7 cellular contexts compared by ENCODE assay signal in genomic region chr12:55816876-55817351, GRCh38. TPM values are rescaled to one million over a fixed set of nuclear protein-coding genes. Genes with fewer than 3 reads are reported as not detected.
A peak's percentile ranks its signal among the peaks of the same experiment; 100 is the strongest.
DNase-seq lines count a peak whose midpoint lies in the region; ATAC-seq, FAIRE-seq and TF ChIP-seq lines count a peak whose summit lies in the region.
"Had no signal": no experiment of that assay in that cellular context is flagged by ENCODE, and none has a peak within 500 bp of the region (broad histone marks: within the 10 kb centered on the region; RNA-seq: fewer than 3 reads in every experiment).

No MANE protein-coding gene starts in this region.

- H3K4me2 ChIP-seq in GM23338 (peak overlapping the region; percentile 80), GM12878 (ENCODE audit: control insufficient read depth, insufficient read depth) (peak overlapping the region; percentile 69), neural progenitor cell (peak overlapping the region; percentile 87)

- no peak for TF ChIP-seq EP300 in GM12878 (IDR thresholded peaks at IDR 0.05; ENCODE audit: borderline replicate concordance in 1 of 2, control insufficient read depth in 1 of 2, low read depth in 2 of 2, low read length in 2 of 2)

- CTCF ChIA-PET in GM12878 (lab: Yijun Ruan, JAX) (interaction anchor here (0.8 to 7.2 kb wide), 16 partner anchors 8 to 288 kb away, joined by 3 to 89 read pairs (median 6); partner anchors contain the start of genes DNAJC14, PA2G4 and SUOX), T-cell (lab: Charles Lee) (interaction anchor here (0.6 to 4.4 kb wide), 16 partner anchors 10 to 1492 kb away, joined by 3 to 62 read pairs (median 6); partner anchors contain the start of genes COPZ1 (in 1 of the 2), DNAJC14 (in 1 of the 2), ESYT1 (in 1 of the 2) and PA2G4 (in 1 of the 2))

- no peak overlapping the region for H3K27ac Mint-ChIP-seq in GM23338
- no peak overlapping the region for H3K27ac Mint-ChIP-seq in neural progenitor cell
- H3K27ac Mint-ChIP-seq in T-cell: no peak overlapping the region
- no peak overlapping the region for H3K27ac Mint-ChIP-seq in nephron progenitor cell
- H3K27ac Mint-ChIP-seq: memory B cell had no signal

- BruUV-seq in GM12878 (replicated peaks; lab: Mats Ljungman, UMichigan): TSS peak; percentile 80

- H3K9ac ChIP-seq in GM12878 (ENCODE audit: control insufficient read depth, insufficient read depth, low read length) (peak overlapping the region; percentile 86), neural progenitor cell (peak overlapping the region; percentile 94)

- no peak for TF ChIP-seq POLR2A in GM12878 (IDR thresholded peaks at IDR 0.05; ENCODE audit: low read depth, low read length)

- no peaks in the 10 kb centered on the region for H3K9me2 ChIP-seq in GM23338 (ENCODE audit: insufficient read depth)

- ATAC-seq in GM23338 (0 out of 3 replicates have a peak, but pooled peaks have one; percentile 2), GM12878 (no peak), T-cell (replicated peaks in 1 of 4) (no peak)

- FAIRE-seq in GM12878 (lab: Jason Lieb, UNC): no peak

- POLR2A ChIA-PET in GM12878 (lab: Charles Lee) (interaction anchor here (0.6 to 6.5 kb wide), 14 partner anchors 12 to 160 kb away, joined by 3 to 103 read pairs (median 6); partner anchors contain the start of genes CD63, DGKA, DNAJC14 and RAB5B), T-cell (lab: Charles Lee) (interaction anchor here (0.6 to 3.1 kb wide), 11 partner anchors 11 to 873 kb away, joined by 3 to 84 read pairs (median 6); partner anchors contain the start of genes DNAJC14 (in 2 of the 2) and RAB5B (in 2 of the 2))

- SMC1A ChIA-PET in GM12878 (lab: Charles Lee; ENCODE audit: uncharacterized antibody, unreplicated experiment): interaction anchor here (0.9 to 6.4 kb wide), 25 partner anchors 10 to 288 kb away, joined by 3 to 41 read pairs (median 4); partner anchors contain the start of genes DNAJC14, GDF11, PYM1 and RAB5B

- H3K36me3 ChIP-seq in GM23338 (ENCODE audit: insufficient read depth) (peaks cover 22% of the 10 kb centered on the region), GM12878 (ENCODE audit: control insufficient read depth in 2 of 2, insufficient read depth in 2 of 2, low read length in 1 of 2) (peaks cover 5 to 23% of the 10 kb centered on the region in 2 experiments), neural progenitor cell (peaks cover 9% of the 10 kb centered on the region)

- H3K4me3 Mint-ChIP-seq in GM23338: no peak overlapping the region
- H3K4me3 Mint-ChIP-seq in neural progenitor cell: no peak overlapping the region
- no peak overlapping the region for H3K4me3 Mint-ChIP-seq in T-cell
- no peak overlapping the region for H3K4me3 Mint-ChIP-seq in nephron progenitor cell

- no peaks in the 10 kb centered on the region for H3K9me3 ChIP-seq in GM12878 (replicated peaks; ENCODE audit: control insufficient read depth, insufficient read depth, low read length)
- H3K9me3 ChIP-seq in neural progenitor cell (ENCODE audit: low read depth): no peaks in the 10 kb centered on the region

- H3K9me3 Mint-ChIP-seq in GM23338 (no peaks in the 10 kb centered on the region), neural progenitor cell (no peaks in the 10 kb centered on the region), T-cell (no peaks in the 10 kb centered on the region), nephron progenitor cell (no peaks in the 10 kb centered on the region)
- H3K9me3 Mint-ChIP-seq: memory B cell had no signal

- peaks cover 37% of the 10 kb centered on the region for H4K20me1 ChIP-seq in GM23338 (replicated peaks; ENCODE audit: insufficient read depth)
- no peaks in the 10 kb centered on the region for H4K20me1 ChIP-seq in GM12878 (ENCODE audit: control insufficient read depth, insufficient read depth)
- peaks cover 57% of the 10 kb centered on the region for H4K20me1 ChIP-seq in neural progenitor cell (ENCODE audit: low read depth)

- TF ChIP-seq CTCF in GM23338 (conservative IDR thresholded peaks at IDR 0.05; ENCODE audit: low read depth in 2 of 2) (no peak), GM12878 (IDR thresholded peaks at IDR 0.05 in 2 of 3, conservative IDR thresholded peaks at IDR 0.05 in 1 of 3; ENCODE audit: control insufficient read depth in 2 of 3, extremely low read depth in 1 of 3, insufficient read depth in 1 of 3, low read depth in 3 of 3, low read length in 3 of 3) (no peak), neural progenitor cell (IDR thresholded peaks at IDR 0.05) (no peak), nephron progenitor cell (IDR thresholded peaks at IDR 0.05) (no peak)

- DNase-seq in GM23338 (ENCODE audit: low spot score) (peak; percentile 40), GM12878 (ENCODE audit: low read depth, low spot score) (no peak), neural progenitor cell (ENCODE audit: low spot score) (peak; percentile 31), T-cell (no peak), nephron progenitor cell (no peak)
- no peak for DNase-seq in activated CD4-positive, CD25-positive, alpha-beta regulatory T cell treated with anti-CD3 and anti-CD28 coated beads, Interleukin-2, amount 50 U/mL, for 72 hours

- H3K4me1 Mint-ChIP-seq in GM23338 (peaks cover 35% of the 10 kb centered on the region), neural progenitor cell (peaks cover 21% of the 10 kb centered on the region), T-cell (peaks cover 45 to 57% (median 57%) of the 10 kb centered on the region in 3 donors), nephron progenitor cell (peaks cover 45% of the 10 kb centered on the region)

- peaks cover 72% of the 10 kb centered on the region for H3K79me2 ChIP-seq in GM23338 (replicated peaks; ENCODE audit: insufficient read depth)
- H3K79me2 ChIP-seq in GM12878 (ENCODE audit: control insufficient read depth, insufficient read depth, low read length): peaks cover 65% of the 10 kb centered on the region
- H3K79me2 ChIP-seq in neural progenitor cell (ENCODE audit: low read depth): peaks cover 76% of the 10 kb centered on the region

- peaks cover 1% of the 10 kb centered on the region for H3K27me3 Mint-ChIP-seq in GM23338 (ENCODE audit: insufficient read depth, low read depth, poor library complexity)
- no peaks in the 10 kb centered on the region for H3K27me3 Mint-ChIP-seq in neural progenitor cell (ENCODE audit: insufficient read depth, low read depth)
- H3K27me3 Mint-ChIP-seq in T-cell: no peaks in the 10 kb centered on the region
- H3K27me3 Mint-ChIP-seq in nephron progenitor cell (ENCODE audit: low read depth, poor library complexity): no peaks in the 10 kb centered on the region
- H3K27me3 Mint-ChIP-seq: memory B cell had no signal

- H3F3A ChIP-seq in GM23338 (replicated peaks; ENCODE audit: low read depth): peaks cover 23% of the 10 kb centered on the region; the same call in 1 of the 2 replicates
- H3F3A ChIP-seq in neural progenitor cell (ENCODE audit: low read depth): peaks cover 30% of the 10 kb centered on the region

- no peak for TF ChIP-seq RAD21 in GM12878 (IDR thresholded peaks at IDR 0.05; ENCODE audit: insufficient read depth, low read depth, low read length)

- peaks cover 50% of the 10 kb centered on the region for H3K4me1 ChIP-seq in GM23338 (ENCODE audit: insufficient read depth)
- peaks cover 10% of the 10 kb centered on the region; the same call in 1 of the 2 replicates for H3K4me1 ChIP-seq in GM12878 (ENCODE audit: control insufficient read depth, insufficient read depth, low read length)
- H3K4me1 ChIP-seq in neural progenitor cell: peaks cover 14% of the 10 kb centered on the region

- H3K27ac ChIP-seq in GM23338 (ENCODE audit: low read depth) (peak overlapping the region; percentile 64), GM12878 (ENCODE audit: control insufficient read depth, insufficient read depth) (peak overlapping the region; percentile 92), neural progenitor cell (peak overlapping the region; percentile 68)

- H3K4me3 ChIP-seq in GM23338 (peak overlapping the region; percentile 77), GM12878 (peak overlapping the region; percentile 85), neural progenitor cell (peak overlapping the region; percentile 90)

- H3K27me3 ChIP-seq in GM23338 (ENCODE audit: insufficient read depth) (no peaks in the 10 kb centered on the region), GM12878 (replicated peaks in 1 of 2; ENCODE audit: control insufficient read depth in 2 of 2, insufficient read depth in 2 of 2, low read length in 1 of 2) (no peaks in the 10 kb centered on the region), neural progenitor cell (no peaks in the 10 kb centered on the region)

- RAD21 ChIA-PET in GM12878 (lab: Charles Lee; ENCODE audit: unreplicated experiment): interaction anchor here (1.0 to 4.2 kb wide), 18 partner anchors 10 to 1641 kb away, joined by 3 to 36 read pairs (median 6); partner anchors contain the start of genes DGKA, DNAJC14, GDF11 and RAB5B

- intact Hi-C loops in GM12878 (cut with micrococcal nuclease; ENCODE audit: unreplicated experiment): loop anchor here (2.0 kb wide), 2 partner anchors 78 to 110 kb away; partner anchors contain the start of gene PYM1

- H2AFZ ChIP-seq in GM23338 (no peak overlapping the region), GM12878 (ENCODE audit: control insufficient read depth, low read depth, low read length) (peak overlapping the region; percentile 97), neural progenitor cell (replicated peaks) (peak overlapping the region; percentile 87)

- in situ Hi-C loops in GM12878 (cut with MboI): no loop called here

- 0% methylated on average over 14 of the region's 14 CpGs for WGBS in GM12878 (ENCODE audit: insufficient coverage, insufficient replicate concordance, low lambda C conversion rate, missing lambda C conversion rate)

- H3K36me3 Mint-ChIP-seq in GM23338 (ENCODE audit: low read depth) (peaks cover 41% of the 10 kb centered on the region), neural progenitor cell (peaks cover 22% of the 10 kb centered on the region), T-cell (peaks cover 21% of the 10 kb centered on the region), nephron progenitor cell (ENCODE audit: low read depth) (peaks cover 35% of the 10 kb centered on the region)

RNA-seq across cellular contexts. Expression of gene SARNP, which starts 0.6 kb away (rescaled TPM):
- total RNA-seq in GM23338 (2014; rRNA removed; shearing (Covaris generic)): 96.0 and 115 TPM in 2 replicates
- 291 and 313 TPM in 2 replicates for polyA plus RNA-seq in GM23338 (2016; fragmentation: Nextera tagmentation; extraction: Ambion mirVana)
- 55.7 and 56.6 TPM in 2 replicates for total RNA-seq in GM12878 (2013; cell fraction: nucleolus; rRNA removed)
- total RNA-seq in GM12878 (2014; rRNA removed): 79.9 and 105 TPM in 2 replicates
- 168 and 173 TPM in 2 replicates for total RNA-seq in GM12878 (2014; rRNA removed; fragmentation: Illumina TruSeq; extraction: Trizol)
- total RNA-seq in GM12878 (2021): 77.6 and 88.0 TPM in 2 replicates
- polyA plus RNA-seq in GM12878 (2011; ENCODE audit: low read depth): 67.8 TPM
- polyA plus RNA-seq in GM12878 (2011; rRNA removed): 172 and 221 TPM in 2 replicates
- 82.3 and 99.2 TPM in 2 replicates for polyA plus RNA-seq in GM12878 (2011; cell fraction: cytosol; rRNA removed)
- polyA plus RNA-seq in GM12878 (2011; cell fraction: nucleus; rRNA removed): 69.4 and 73.8 TPM in 2 replicates
- polyA plus RNA-seq in GM12878 (2012): 94.7 and 111 TPM in 2 replicates
- 222 and 297 TPM in 2 replicates for polyA plus RNA-seq in GM12878 (2014; fragmentation: Illumina TruSeq; extraction: Trizol)
- 100 to 1,000 TPM; 419 to 445 TPM for polyA plus RNA-seq in GM12878 (2014; fragmentation: Nextera tagmentation; extraction: Ambion mirVana)
- 113 and 170 TPM in 2 replicates for polyA plus RNA-seq in GM12878 (2014; rRNA removed)
- polyA plus RNA-seq in GM12878 (2016; fragmentation: Nextera tagmentation; extraction: Ambion mirVana): 100 to 1,000 TPM; 204 to 205 TPM
- 37.2 and 52.1 TPM in 2 replicates for polyA minus RNA-seq in GM12878 (2011; rRNA and poly(A)+ RNA removed)
- polyA minus RNA-seq in GM12878 (2011; cell fraction: cytosol; rRNA and poly(A)+ RNA removed): 12.4 and 20.5 TPM in 2 replicates
- 16.7 and 25.6 TPM in 2 replicates for polyA minus RNA-seq in GM12878 (2011; cell fraction: nucleus; rRNA and poly(A)+ RNA removed)
- 166 and 266 TPM in 2 replicates for total RNA-seq in neural progenitor cell (ENCODE audit: low replicate concordance)
- 10 to 100 TPM; 36.9 to 50.3 (median 46.8) TPM for total RNA-seq in T-cell

RNA-seq across cellular contexts. Expression of gene ORMDL2, which starts 0.9 kb away (rescaled TPM):
- 12.4 and 18.0 TPM in 2 replicates for total RNA-seq in GM23338 (2014; rRNA removed; shearing (Covaris generic))
- polyA plus RNA-seq in GM23338 (2016; fragmentation: Nextera tagmentation; extraction: Ambion mirVana): 55.1 and 58.7 TPM in 2 replicates
- total RNA-seq in GM12878 (2013; cell fraction: nucleolus; rRNA removed): 16.9 and 18.8 TPM in 2 replicates
- total RNA-seq in GM12878 (2014; rRNA removed): 26.0 and 33.5 TPM in 2 replicates
- total RNA-seq in GM12878 (2014; rRNA removed; fragmentation: Illumina TruSeq; extraction: Trizol): 24.2 and 29.1 TPM in 2 replicates
- 33.7 and 37.6 TPM in 2 replicates for total RNA-seq in GM12878 (2021)
- 53.0 TPM for polyA plus RNA-seq in GM12878 (2011; ENCODE audit: low read depth)
- polyA plus RNA-seq in GM12878 (2011; rRNA removed): 13.8 and 15.0 TPM in 2 replicates
- polyA plus RNA-seq in GM12878 (2011; cell fraction: cytosol; rRNA removed): 17.5 and 20.8 TPM in 2 replicates
- polyA plus RNA-seq in GM12878 (2011; cell fraction: nucleus; rRNA removed): 7.4 and 9.5 TPM in 2 replicates
- 31.1 and 39.4 TPM in 2 replicates for polyA plus RNA-seq in GM12878 (2012)
- 34.1 and 44.2 TPM in 2 replicates for polyA plus RNA-seq in GM12878 (2014; fragmentation: Illumina TruSeq; extraction: Trizol)
- polyA plus RNA-seq in GM12878 (2014; fragmentation: Nextera tagmentation; extraction: Ambion mirVana): 100 to 1,000 TPM; 123 to 135 TPM
- 24.3 and 27.5 TPM in 2 replicates for polyA plus RNA-seq in GM12878 (2014; rRNA removed)
- polyA plus RNA-seq in GM12878 (2016; fragmentation: Nextera tagmentation; extraction: Ambion mirVana): 10 to 100 TPM; 86.9 to 96.0 TPM
- polyA minus RNA-seq in GM12878 (2011; rRNA and poly(A)+ RNA removed): 19.4 and 32.5 TPM in 2 replicates
- 8.0 and 11.1 TPM in 2 replicates for polyA minus RNA-seq in GM12878 (2011; cell fraction: cytosol; rRNA and poly(A)+ RNA removed)
- polyA minus RNA-seq in GM12878 (2011; cell fraction: nucleus; rRNA and poly(A)+ RNA removed): 13.8 and 14.9 TPM in 2 replicates
- 12.5 and 16.0 TPM in 2 replicates for total RNA-seq in neural progenitor cell (ENCODE audit: low replicate concordance)
- 10 to 100 TPM; 19.0 to 46.8 (median 41.6) TPM for total RNA-seq in T-cell

RNA-seq across cellular contexts. Expression of gene DNAJC14, which starts 12.5 kb away (rescaled TPM):
- 28.9 and 35.1 TPM in 2 replicates for total RNA-seq in GM23338 (2014; rRNA removed; shearing (Covaris generic))
- 8.9 and 9.7 TPM in 2 replicates for polyA plus RNA-seq in GM23338 (2016; fragmentation: Nextera tagmentation; extraction: Ambion mirVana)
- 37.3 and 47.3 TPM in 2 replicates for total RNA-seq in GM12878 (2013; cell fraction: nucleolus; rRNA removed)
- 36.5 and 40.4 TPM in 2 replicates for total RNA-seq in GM12878 (2014; rRNA removed)
- total RNA-seq in GM12878 (2014; rRNA removed; fragmentation: Illumina TruSeq; extraction: Trizol): 33.9 and 35.4 TPM in 2 replicates
- total RNA-seq in GM12878 (2021): 30.9 and 31.2 TPM in 2 replicates
- polyA plus RNA-seq in GM12878 (2011; ENCODE audit: low read depth): 13.8 TPM
- polyA plus RNA-seq in GM12878 (2011; rRNA removed): 19.6 and 22.1 TPM in 2 replicates
- polyA plus RNA-seq in GM12878 (2011; cell fraction: cytosol; rRNA removed): 19.6 and 31.7 TPM in 2 replicates
- polyA plus RNA-seq in GM12878 (2011; cell fraction: nucleus; rRNA removed): 9.0 and 15.2 TPM in 2 replicates
- 19.0 and 21.5 TPM in 2 replicates for polyA plus RNA-seq in GM12878 (2012)
- 32.0 and 37.3 TPM in 2 replicates for polyA plus RNA-seq in GM12878 (2014; fragmentation: Illumina TruSeq; extraction: Trizol)
- polyA plus RNA-seq in GM12878 (2014; fragmentation: Nextera tagmentation; extraction: Ambion mirVana): 1 to 10 TPM; 5.7 to 8.7 TPM
- 19.0 and 21.9 TPM in 2 replicates for polyA plus RNA-seq in GM12878 (2014; rRNA removed)
- 10 to 100 TPM; 21.4 to 22.3 TPM for polyA plus RNA-seq in GM12878 (2016; fragmentation: Nextera tagmentation; extraction: Ambion mirVana)
- 17.7 and 18.5 TPM in 2 replicates for polyA minus RNA-seq in GM12878 (2011; rRNA and poly(A)+ RNA removed)
- polyA minus RNA-seq in GM12878 (2011; cell fraction: cytosol; rRNA and poly(A)+ RNA removed): 11.5 and 17.0 TPM in 2 replicates
- 7.7 and 12.7 TPM in 2 replicates for polyA minus RNA-seq in GM12878 (2011; cell fraction: nucleus; rRNA and poly(A)+ RNA removed)
- total RNA-seq in neural progenitor cell (ENCODE audit: low replicate concordance): 29.9 and 39.9 TPM in 2 replicates
- total RNA-seq in T-cell: 10 to 100 TPM; 21.5 to 34.5 (median 30.7) TPM

RNA-seq across cellular contexts. Expression of gene MMP19, which starts 25.8 kb away (rescaled TPM):
- total RNA-seq in GM23338 (2014; rRNA removed; shearing (Covaris generic)): 0.08 and 1.4 TPM in 2 replicates
- 0.17 and 1.5 TPM in 2 replicates for polyA plus RNA-seq in GM23338 (2016; fragmentation: Nextera tagmentation; extraction: Ambion mirVana)
- not detected in 2 replicates for total RNA-seq in GM12878 (2013; cell fraction: nucleolus; rRNA removed)
- not detected in 2 replicates for total RNA-seq in GM12878 (2014; rRNA removed)
- not detected in 2 replicates for total RNA-seq in GM12878 (2014; rRNA removed; fragmentation: Illumina TruSeq; extraction: Trizol)
- not detected in 2 replicates for total RNA-seq in GM12878 (2021)
- polyA plus RNA-seq in GM12878 (2011; ENCODE audit: low read depth): not detected
- not detected in 2 replicates for polyA plus RNA-seq in GM12878 (2011; rRNA removed)
- polyA plus RNA-seq in GM12878 (2011; cell fraction: cytosol; rRNA removed): 0.03 TPM in 1 of 2 replicates, not detected in the other
- 0.06 TPM in 1 of 2 replicates, not detected in the other for polyA plus RNA-seq in GM12878 (2011; cell fraction: nucleus; rRNA removed)
- polyA plus RNA-seq in GM12878 (2012): 0.09 and 0.15 TPM in 2 replicates
- not detected in 2 replicates for polyA plus RNA-seq in GM12878 (2014; fragmentation: Illumina TruSeq; extraction: Trizol)
- polyA plus RNA-seq in GM12878 (2014; fragmentation: Nextera tagmentation; extraction: Ambion mirVana): under 1 TPM; 0.03 to 0.04 TPM
- polyA plus RNA-seq in GM12878 (2014; rRNA removed): 0.04 TPM in 1 of 2 replicates, not detected in the other
- not detected for polyA plus RNA-seq in GM12878 (2016; fragmentation: Nextera tagmentation; extraction: Ambion mirVana)
- not detected in 2 replicates for polyA minus RNA-seq in GM12878 (2011; rRNA and poly(A)+ RNA removed)
- polyA minus RNA-seq in GM12878 (2011; cell fraction: cytosol; rRNA and poly(A)+ RNA removed): not detected in 2 replicates
- not detected in 2 replicates for polyA minus RNA-seq in GM12878 (2011; cell fraction: nucleus; rRNA and poly(A)+ RNA removed)
- total RNA-seq in neural progenitor cell (ENCODE audit: low replicate concordance): 0.13 and 0.28 TPM in 2 replicates
- total RNA-seq in T-cell: not detected

Comparison
In these comparisons a context has a peak if more than half of its experiments do, and no peak if none do; other contexts are left out.
1. DNase-seq: peak in GM23338 (single experiment) and neural progenitor cell (single experiment); none in GM12878 (single experiment), T-cell (0 of 34), nephron progenitor cell (single experiment) and activated CD4-positive, CD25-positive, alpha-beta regulatory T cell treated with anti-CD3 and anti-CD28 coated beads, Interleukin-2, amount 50 U/mL, for 72 hours (single experiment).
2. Peak in every context shown above with its lines, with median percentiles within 50 percentile points of each other: H3K27ac ChIP-seq, H3K4me2 ChIP-seq and H3K4me3 ChIP-seq.